Comparison of ENCODE assay signal across 8 cellular contexts in genomic region chr22:50260801-50261614, GRCh38. TPM values are rescaled to one million over a fixed set of nuclear protein-coding genes. Genes with fewer than 3 reads are reported as not detected.
DNase-seq lines count a peak whose midpoint lies in the region; ATAC-seq, FAIRE-seq and TF ChIP-seq lines count a peak whose summit lies in the region.

No MANE protein-coding gene starts in this region.

- no peaks in the 10 kb centered on the region for H3K9me2 ChIP-seq in hepatocyte (replicated peaks; ENCODE audit: insufficient read depth)

- H3K27me3 ChIP-seq in ACC112 (ENCODE audit: insufficient read depth, low read length) (no peaks in the 10 kb centered on the region), hepatocyte (peaks cover 6% of the 10 kb centered on the region)

- peak; percentile 93 for FAIRE-seq in GM12892 (lab: Jason Lieb, UNC)

- H3K79me2 ChIP-seq in ACC112 (ENCODE audit: control insufficient read depth, insufficient read depth, low read length, unreplicated experiment) (peaks cover 10% of the 10 kb centered on the region), hepatocyte (no peaks in the 10 kb centered on the region)

- under 1% methylated on average over 50 of the region's 92 CpGs for WGBS in hepatocyte (ENCODE audit: low lambda C conversion rate, missing lambda C conversion rate)

- H3K4me3 ChIP-seq in ACC112 (ENCODE audit: low read depth, low read length) (peak overlapping the region; percentile 80), hepatocyte (peak overlapping the region; percentile 26), skeletal muscle cell (ENCODE audit: low read depth, low read length) (peak overlapping the region; percentile 56)

- peaks cover 14% of the 10 kb centered on the region for H3K4me1 ChIP-seq in ACC112 (ENCODE audit: control insufficient read depth, insufficient read depth, low read length, unreplicated experiment)
- no peaks in the 10 kb centered on the region for H3K4me1 ChIP-seq in hepatocyte (ENCODE audit: insufficient read depth)

- peak; percentile 55; the same call in 1 of the 2 replicates for TF ChIP-seq POLR2A in GM12892 (IDR thresholded peaks at IDR 0.05; ENCODE audit: low read depth, low read length)

- H4K20me1 ChIP-seq in hepatocyte (ENCODE audit: insufficient read depth, poor library complexity, severe bottlenecking), result no peaks in the 10 kb centered on the region

- peak overlapping the region; percentile 22; the same call in 1 of the 2 replicates for H3K27ac ChIP-seq in ACC112 (ENCODE audit: low read depth, low read length)
- H3K27ac ChIP-seq in angular gyrus (ENCODE audit: low read depth, low read length), result peak overlapping the region; percentile 56
- H3K27ac ChIP-seq in hepatocyte, result peak overlapping the region; percentile 53

- H2AFZ ChIP-seq in ACC112 (ENCODE audit: low read length, unreplicated experiment), result no peak overlapping the region
- H2AFZ ChIP-seq in hepatocyte, result peak overlapping the region; percentile 19

- H3K9me3 ChIP-seq in hepatocyte (ENCODE audit: low read depth), result no peaks in the 10 kb centered on the region

- no peak for ATAC-seq in GM18873 (IDR thresholded peaks at IDR 0.05; ENCODE audit: low FRiP score, unreplicated experiment)
- ATAC-seq in HG03432 (IDR thresholded peaks at IDR 0.05; ENCODE audit: unreplicated experiment), result no peak

- peak overlapping the region; percentile 93 for H3K4me2 ChIP-seq in hepatocyte

- TF ChIP-seq CTCF in hepatocyte (IDR thresholded peaks at IDR 0.05; ENCODE audit: poor library complexity), result no peak

- no peaks in the 10 kb centered on the region for H3K36me3 ChIP-seq in ACC112 (ENCODE audit: insufficient read depth, low read length)
- H3K36me3 ChIP-seq in hepatocyte (replicated peaks; ENCODE audit: insufficient read depth, low read depth), result no peaks in the 10 kb centered on the region

- DNase-seq in GM12892 (ENCODE audit: insufficient read length) (peak; percentile 77), NCI-H2227 (lab: John Stamatoyannopoulos, UW; ENCODE audit: unreplicated experiment) (peak; percentile 64), hepatocyte (ENCODE audit: low spot score) (peak; percentile 74), skeletal muscle cell (ENCODE audit: low read depth) (no peak)

RNA-seq across cellular contexts. Expression of gene MAPK12, which starts 0.5 kb away (rescaled TPM):
- polyA plus RNA-seq in GM12892 (2012; ENCODE audit: missing spikeins), result 21.2 TPM
- total RNA-seq in hepatocyte, result 12.5 and 13.8 TPM in 2 replicates
- polyA plus RNA-seq in hepatocyte, result 33.8 and 51.4 TPM in 2 replicates

RNA-seq across cellular contexts. Expression of gene MAPK11, which starts 9.2 kb away (rescaled TPM):
- 7.9 TPM for polyA plus RNA-seq in GM12892 (2012; ENCODE audit: missing spikeins)
- 1.4 and 2.3 TPM in 2 replicates for total RNA-seq in hepatocyte
- polyA plus RNA-seq in hepatocyte, result 0.62 and 1.1 TPM in 2 replicates

RNA-seq across cellular contexts. Expression of gene HDAC10, which starts 9.9 kb away (rescaled TPM):
- polyA plus RNA-seq in GM12892 (2012; ENCODE audit: missing spikeins), result 13.0 TPM
- 21.5 and 23.8 TPM in 2 replicates for total RNA-seq in hepatocyte
- polyA plus RNA-seq in hepatocyte, result 30.2 and 40.5 TPM in 2 replicates

RNA-seq across cellular contexts. Expression of gene TUBGCP6, which starts 16.2 kb away (rescaled TPM):
- 18.1 TPM for polyA plus RNA-seq in GM12892 (2012; ENCODE audit: missing spikeins)
- 14.0 and 26.2 TPM in 2 replicates for total RNA-seq in hepatocyte
- polyA plus RNA-seq in hepatocyte, result 31.5 and 44.1 TPM in 2 replicates

RNA-seq across cellular contexts. Expression of gene PLXNB2, which starts 46.4 kb away (rescaled TPM):
- 32.5 TPM for polyA plus RNA-seq in GM12892 (2012; ENCODE audit: missing spikeins)
- 91.4 and 113 TPM in 2 replicates for total RNA-seq in hepatocyte
- 147 and 158 TPM in 2 replicates for polyA plus RNA-seq in hepatocyte

Comparison
In these comparisons a context has a peak if more than half of its experiments do, and no peak if none do; other contexts are left out.
1. H3K4me3 ChIP-seq: peak in every context shown above with its lines; median percentile 80 in ACC112; 56 in skeletal muscle cell; 26 in hepatocyte.